In genomic region chr22:42202669-42203068, GRCh38 we compare ENCODE assay signal across 8 cellular contexts.
DNase-seq lines count a peak whose midpoint lies in the region; ATAC-seq and TF ChIP-seq lines count a peak whose summit lies in the region.

No MANE protein-coding gene starts in this region.

- no peak overlapping the region for H3K9ac ChIP-seq in GM23248

- ATAC-seq in HG03469 (IDR thresholded peaks at IDR 0.05; ENCODE audit: unreplicated experiment), result no peak

- no peaks in the 10 kb centered on the region for H3K27me3 Mint-ChIP-seq in activated T-cell treated with anti-CD3 and anti-CD28 coated beads, Interleukin-2, amount 50 U/mL, for 24 hours
- peaks cover 2% of the 10 kb centered on the region for H3K27me3 Mint-ChIP-seq in glutamatergic neuron (ENCODE audit: unreplicated experiment)

- H3K9me3 ChIP-seq in GM23248 (ENCODE audit: low read depth), result no peaks in the 10 kb centered on the region

- no peaks in the 10 kb centered on the region for H3K4me1 ChIP-seq in GM23248 (ENCODE audit: insufficient read depth)

- H3K4me3 ChIP-seq in GM23248, result no peak overlapping the region

- H3K79me2 ChIP-seq in GM23248 (ENCODE audit: insufficient read depth), result peaks cover 100% of the 10 kb centered on the region

- no peak overlapping the region for H3K4me2 ChIP-seq in GM23248 (ENCODE audit: unreplicated experiment)

- peaks cover 6% of the 10 kb centered on the region; the same call in 1 of the 2 replicates for H4K20me1 ChIP-seq in GM23248 (ENCODE audit: insufficient read depth)

- in situ Hi-C loops in GM23248 (cut with MboI), result no loop called here

- H3K27ac Mint-ChIP-seq in activated T-cell treated with anti-CD3 and anti-CD28 coated beads, Interleukin-2, amount 50 U/mL, for 24 hours, result peak overlapping the region; percentile 81
- no peak overlapping the region for H3K27ac Mint-ChIP-seq in glutamatergic neuron (ENCODE audit: unreplicated experiment)

- H3F3A ChIP-seq in GM23248 (ENCODE audit: insufficient read depth), result no peaks in the 10 kb centered on the region

- peaks cover 62% of the 10 kb centered on the region for H3K36me3 Mint-ChIP-seq in activated T-cell treated with anti-CD3 and anti-CD28 coated beads, Interleukin-2, amount 50 U/mL, for 24 hours (ENCODE audit: low read depth)
- H3K36me3 Mint-ChIP-seq in glutamatergic neuron (ENCODE audit: unreplicated experiment), result peaks cover 8% of the 10 kb centered on the region

- TF ChIP-seq CTCF in glutamatergic neuron (IDR thresholded peaks at IDR 0.05; ENCODE audit: partially characterized antibody, unreplicated experiment), result no peak

- H3K9me3 Mint-ChIP-seq in activated T-cell treated with anti-CD3 and anti-CD28 coated beads, Interleukin-2, amount 50 U/mL, for 24 hours, result no peaks in the 10 kb centered on the region
- H3K9me3 Mint-ChIP-seq in glutamatergic neuron (ENCODE audit: unreplicated experiment), result peaks cover 6% of the 10 kb centered on the region

- WGBS in GM23248 (ENCODE audit: low coverage in 1 of 2, low lambda C conversion rate in 2 of 2, missing lambda C conversion rate in 2 of 2), 2 experiments, result 96 to 98% methylated on average over 6 of the region's 6 CpGs

- no peaks in the 10 kb centered on the region for H3K36me3 ChIP-seq in GM23248 (ENCODE audit: low read depth)

- no peaks in the 10 kb centered on the region for H3K9me2 ChIP-seq in GM23248 (ENCODE audit: insufficient read depth)

- peaks cover 62% of the 10 kb centered on the region for H3K4me1 Mint-ChIP-seq in activated T-cell treated with anti-CD3 and anti-CD28 coated beads, Interleukin-2, amount 50 U/mL, for 24 hours (ENCODE audit: low read depth)
- H3K4me1 Mint-ChIP-seq in glutamatergic neuron (ENCODE audit: low read depth, unreplicated experiment), result peaks cover 7% of the 10 kb centered on the region

- no peak overlapping the region for H3K27ac ChIP-seq in GM23248

- H2AFZ ChIP-seq in GM23248, result no peak overlapping the region

- H3K27me3 ChIP-seq in GM23248 (replicated peaks; ENCODE audit: insufficient read depth), result no peaks in the 10 kb centered on the region

- DNase-seq in T follicular helper cell (ENCODE audit: low read depth), result peak; percentile 41
- DNase-seq in activated T-cell treated with anti-CD3 and anti-CD28 coated beads, Interleukin-2, amount 50 U/mL, for 24 hours, result peak; percentile 63
- peak; percentile 47 for DNase-seq in glomerular visceral epithelial cell (ENCODE audit: extremely low spot score)
- peak; percentile 24 to 33 for DNase-seq in stimulated activated CD8-positive, alpha-beta memory T cell treated with anti-CD3 and anti-CD28 coated beads, Interleukin-4, amount 100 ng/mL, for 1 hour (ENCODE audit: low read depth in 2 of 2, low spot score in 1 of 2)
- DNase-seq in DMS 273 (lab: John Stamatoyannopoulos, UW; ENCODE audit: unreplicated experiment), result no peak
- DNase-seq in GM23248, result no peak
- DNase-seq in glutamatergic neuron, result no peak

- H3K4me3 Mint-ChIP-seq in activated T-cell treated with anti-CD3 and anti-CD28 coated beads, Interleukin-2, amount 50 U/mL, for 24 hours, result peak overlapping the region; percentile 66
- no peak overlapping the region for H3K4me3 Mint-ChIP-seq in glutamatergic neuron (ENCODE audit: unreplicated experiment)

Comparison
In these comparisons a context has a peak if more than half of its experiments do, and no peak if none do; other contexts are left out.
1. DNase-seq: peak in T follicular helper cell (single experiment), activated T-cell treated with anti-CD3 and anti-CD28 coated beads, Interleukin-2, amount 50 U/mL, for 24 hours (single experiment), glomerular visceral epithelial cell (single experiment) and stimulated activated CD8-positive, alpha-beta memory T cell treated with anti-CD3 and anti-CD28 coated beads, Interleukin-4, amount 100 ng/mL, for 1 hour (2 of 2); none in DMS 273 (single experiment), GM23248 (single experiment) and glutamatergic neuron (single experiment).